In the genomic region with DNA sequence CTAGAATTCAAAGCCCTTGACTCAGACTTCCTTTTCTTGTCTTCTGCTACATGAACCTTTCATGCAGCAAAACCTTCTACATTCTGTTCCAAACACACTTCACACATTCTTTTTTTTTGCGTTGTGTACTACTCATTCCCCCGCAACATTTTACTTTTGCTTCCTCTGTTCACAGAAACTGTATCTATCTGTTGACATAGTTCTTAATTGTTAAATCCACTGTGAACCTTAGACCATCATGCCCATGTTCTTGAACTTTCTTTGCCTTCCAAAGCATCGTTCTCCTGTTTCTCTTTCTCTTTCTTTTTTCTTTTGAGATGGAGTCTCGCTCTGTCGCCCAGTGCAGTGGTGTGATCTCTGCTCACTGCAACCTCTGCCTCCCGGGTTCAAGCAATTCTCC, we compare ENCODE assay signal across 17 cellular contexts. TPM values are rescaled to one million over a fixed set of nuclear protein-coding genes. Genes with fewer than 3 reads are reported as not detected.
DNase-seq lines count a peak whose midpoint lies in the region; ATAC-seq and TF ChIP-seq lines count a peak whose summit lies in the region.
"Had no signal": no experiment of that assay in that cellular context is flagged by ENCODE, and none has a peak within 500 bp of the region (broad histone marks: within the 10 kb centered on the region; RNA-seq: fewer than 3 reads in every experiment).

No MANE protein-coding gene starts in this region.

- H3K36me3 ChIP-seq in SK-N-SH (replicated peaks in 1 of 2; ENCODE audit: control insufficient read depth in 1 of 2, insufficient read depth in 2 of 2, low read length in 1 of 2), result no peaks in the 10 kb centered on the region
- H3K36me3 ChIP-seq in effector memory CD4-positive, alpha-beta T cell (ENCODE audit: control insufficient read depth, insufficient read depth, low read length), result no peaks in the 10 kb centered on the region
- H3K36me3 ChIP-seq: breast epithelium, prostate gland had no signal

- H3K27me3 ChIP-seq in SK-N-SH (ENCODE audit: insufficient read depth), result no peaks in the 10 kb centered on the region
- no peaks in the 10 kb centered on the region for H3K27me3 ChIP-seq in effector memory CD4-positive, alpha-beta T cell (replicated peaks; ENCODE audit: control insufficient read depth, insufficient read depth, low read length, poor library complexity, severe bottlenecking)
- H3K27me3 ChIP-seq: breast epithelium had no signal

- H3K27ac Mint-ChIP-seq in activated CD4-positive, alpha-beta memory T cell treated with anti-CD3 and anti-CD28 coated beads, Interleukin-2, amount 10 ng/mL, durations not matched to agents 7 days and 5 days, result peak overlapping the region; percentile 3
- H3K27ac Mint-ChIP-seq in memory B cell, result peak overlapping the region; percentile 28

- H2AFZ ChIP-seq in SK-N-SH (ENCODE audit: low read depth), result no peak overlapping the region

- ATAC-seq in SK-N-SH treated with all-trans-retinoic acid at 6 μM for 48 hours (no peak), GM19351 (IDR thresholded peaks at IDR 0.05; ENCODE audit: unreplicated experiment) (peak; percentile 74), memory B cell (ENCODE audit: low read depth) (no peak)

- H3K27ac ChIP-seq in SK-N-SH (ENCODE audit: low read depth in 2 of 2, low read length in 1 of 2), result no peak overlapping the region
- no peak overlapping the region for H3K27ac ChIP-seq in effector memory CD4-positive, alpha-beta T cell (ENCODE audit: insufficient read depth, low read length, poor library complexity, severe bottlenecking)
- H3K27ac ChIP-seq: 22Rv1, breast epithelium, prostate gland had no signal

- no peak for DNase-seq in SK-N-SH
- DNase-seq in activated CD4-positive, alpha-beta memory T cell treated with anti-CD3 and anti-CD28 coated beads, Interleukin-2, amount 10 ng/mL, durations not matched to agents 7 days and 5 days, result no peak
- no peak for DNase-seq in memory B cell (ENCODE audit: low spot score in 2 of 2)
- no peak for DNase-seq in effector memory CD4-positive, alpha-beta T cell
- DNase-seq in erythroblast (lab: John Stamatoyannopoulos, UW), result no peak
- no peak for DNase-seq in NCI-H2081 treated with DMSO at 0.1 percent for 48 hours (lab: John Stamatoyannopoulos, UW)
- DNase-seq: activated effector memory CD4-positive, alpha-beta T cell treated with anti-CD3 and anti-CD28 coated beads, Interleukin-2, amount 50 U/mL, for 16 hours; hypothalamus; MM.1S; NCI-H82; stimulated activated CD4-positive, alpha-beta T cell treated with anti-CD3 and anti-CD28 coated beads, Interleukin-12 subunit alpha, Interleukin-12 subunit beta, amount 100 ng/mL, for 4 hours had no signal

- TF ChIP-seq RAD21 in SK-N-SH (IDR thresholded peaks at IDR 0.05; ENCODE audit: low read length), result no peak

- CTCF ChIA-PET in SK-N-SH (lab: Yijun Ruan, JAX), result interaction anchor here (1.2 to 3.2 kb wide), 2 partner anchors 10 to 195 kb away, joined by 4 to 10 read pairs; no protein-coding TSS in a partner anchor
- CTCF ChIA-PET in activated CD4-positive, alpha-beta memory T cell treated with anti-CD3 and anti-CD28 coated beads, Interleukin-2, amount 10 ng/mL, durations not matched to agents 7 days and 5 days (lab: Charles Lee), result interaction anchor here (1.4 to 1.6 kb wide), 4 partner anchors 9 to 198 kb away, joined by 4 to 14 read pairs (median 6); no protein-coding TSS in a partner anchor

- no peaks in the 10 kb centered on the region for H3K27me3 Mint-ChIP-seq in activated CD4-positive, alpha-beta memory T cell treated with anti-CD3 and anti-CD28 coated beads, Interleukin-2, amount 10 ng/mL, durations not matched to agents 7 days and 5 days
- no peaks in the 10 kb centered on the region for H3K27me3 Mint-ChIP-seq in memory B cell

- H3K36me3 Mint-ChIP-seq in activated CD4-positive, alpha-beta memory T cell treated with anti-CD3 and anti-CD28 coated beads, Interleukin-2, amount 10 ng/mL, durations not matched to agents 7 days and 5 days (ENCODE audit: low read depth), result peaks cover 41% of the 10 kb centered on the region
- H3K36me3 Mint-ChIP-seq in memory B cell, result peaks cover 15% of the 10 kb centered on the region

- H3K9me3 Mint-ChIP-seq in activated CD4-positive, alpha-beta memory T cell treated with anti-CD3 and anti-CD28 coated beads, Interleukin-2, amount 10 ng/mL, durations not matched to agents 7 days and 5 days, result peaks cover 3% of the 10 kb centered on the region
- no peaks in the 10 kb centered on the region for H3K9me3 Mint-ChIP-seq in memory B cell

- WGBS in SK-N-SH (ENCODE audit: low lambda C conversion rate), result 99% methylated on average over 6 of the region's 6 CpGs

- TF ChIP-seq EP300 in SK-N-SH (IDR thresholded peaks at IDR 0.05; ENCODE audit: borderline replicate concordance in 1 of 2, low read depth in 1 of 2, low read length in 1 of 2), result no peak

- H3K4me3 Mint-ChIP-seq in activated CD4-positive, alpha-beta memory T cell treated with anti-CD3 and anti-CD28 coated beads, Interleukin-2, amount 10 ng/mL, durations not matched to agents 7 days and 5 days, result peak overlapping the region; percentile 3
- peak overlapping the region; percentile 58 for H3K4me3 Mint-ChIP-seq in memory B cell
- H3K4me3 Mint-ChIP-seq: CD14-positive monocyte had no signal

- TF ChIP-seq POLR2A in erythroblast (IDR thresholded peaks at IDR 0.05; ENCODE audit: low read length), result no peak

- peaks cover 1% of the 10 kb centered on the region for H3F3A ChIP-seq in SK-N-SH (replicated peaks; ENCODE audit: insufficient read depth)

- no peak for TF ChIP-seq CTCF in SK-N-SH (IDR thresholded peaks at IDR 0.05)

- H4K20me1 ChIP-seq in SK-N-SH (ENCODE audit: insufficient read depth), result peaks cover 74% of the 10 kb centered on the region

- H3K4me1 Mint-ChIP-seq in activated CD4-positive, alpha-beta memory T cell treated with anti-CD3 and anti-CD28 coated beads, Interleukin-2, amount 10 ng/mL, durations not matched to agents 7 days and 5 days, result peaks cover 58% of the 10 kb centered on the region
- peaks cover 25% of the 10 kb centered on the region for H3K4me1 Mint-ChIP-seq in memory B cell

- peak overlapping the region; percentile 10; the same call in 1 of the 2 replicates for H3K4me2 ChIP-seq in SK-N-SH

- POLR2A ChIA-PET in SK-N-SH (lab: Yijun Ruan, JAX), result no interaction called here
- POLR2A ChIA-PET in activated CD4-positive, alpha-beta memory T cell treated with anti-CD3 and anti-CD28 coated beads, Interleukin-2, amount 10 ng/mL, durations not matched to agents 7 days and 5 days (lab: Charles Lee), result interaction anchor here (0.8 to 2.1 kb wide), 3 partner anchors 9 to 13 kb away, joined by 3 to 8 read pairs (median 6); no protein-coding TSS in a partner anchor

- H3K4me1 ChIP-seq in SK-N-SH (ENCODE audit: control insufficient read depth in 1 of 2, insufficient read depth in 2 of 2, low read depth in 1 of 2, low read length in 1 of 2), result peaks cover 0 to 13% of the 10 kb centered on the region in 2 experiments; a peak in 1 of 4 replicates
- H3K4me1 ChIP-seq in effector memory CD4-positive, alpha-beta T cell (ENCODE audit: control insufficient read depth, insufficient read depth, low read length, poor library complexity, severe bottlenecking), result peaks cover 20% of the 10 kb centered on the region
- H3K4me1 ChIP-seq: breast epithelium, prostate gland had no signal

- H3K4me3 ChIP-seq in SK-N-SH (ENCODE audit: low read depth in 2 of 2, low read length in 1 of 2), result no peak overlapping the region
- no peak overlapping the region for H3K4me3 ChIP-seq in effector memory CD4-positive, alpha-beta T cell (ENCODE audit: insufficient read depth, low read depth, low read length, poor library complexity, severe bottlenecking)
- H3K4me3 ChIP-seq: breast epithelium, prostate gland had no signal

- no peaks in the 10 kb centered on the region for H3K9me3 ChIP-seq in SK-N-SH
- H3K9me3 ChIP-seq in effector memory CD4-positive, alpha-beta T cell (ENCODE audit: control insufficient read depth, low read length), result no peaks in the 10 kb centered on the region
- H3K9me3 ChIP-seq: breast epithelium, prostate gland had no signal

- peaks cover 98% of the 10 kb centered on the region for H3K79me2 ChIP-seq in SK-N-SH (ENCODE audit: insufficient read depth)

- no peaks in the 10 kb centered on the region for H3K9me2 ChIP-seq in SK-N-SH

- H3K9ac ChIP-seq in SK-N-SH, result no peak overlapping the region

TF ChIP-seq in SK-N-SH, 30 proteins besides CTCF, POLR2A, EP300 and RAD21:
- TF ChIP-seq YY1 (IDR thresholded peaks at IDR 0.05; ENCODE audit: low read depth), result no peak

TF ChIP-seq in SK-N-SH treated with all-trans-retinoic acid at 6 μM for 48 hours, 23 proteins besides CTCF, POLR2A, EP300 and RAD21 (continues in another document):
- TF ChIP-seq OSR1 (CRISPR knock-in tag; IDR thresholded peaks at IDR 0.05), result no peak
- TF ChIP-seq ARNTL (CRISPR knock-in tag; IDR thresholded peaks at IDR 0.05; ENCODE audit: borderline replicate concordance, low read depth), result no peak
- TF ChIP-seq, protein P1, sequence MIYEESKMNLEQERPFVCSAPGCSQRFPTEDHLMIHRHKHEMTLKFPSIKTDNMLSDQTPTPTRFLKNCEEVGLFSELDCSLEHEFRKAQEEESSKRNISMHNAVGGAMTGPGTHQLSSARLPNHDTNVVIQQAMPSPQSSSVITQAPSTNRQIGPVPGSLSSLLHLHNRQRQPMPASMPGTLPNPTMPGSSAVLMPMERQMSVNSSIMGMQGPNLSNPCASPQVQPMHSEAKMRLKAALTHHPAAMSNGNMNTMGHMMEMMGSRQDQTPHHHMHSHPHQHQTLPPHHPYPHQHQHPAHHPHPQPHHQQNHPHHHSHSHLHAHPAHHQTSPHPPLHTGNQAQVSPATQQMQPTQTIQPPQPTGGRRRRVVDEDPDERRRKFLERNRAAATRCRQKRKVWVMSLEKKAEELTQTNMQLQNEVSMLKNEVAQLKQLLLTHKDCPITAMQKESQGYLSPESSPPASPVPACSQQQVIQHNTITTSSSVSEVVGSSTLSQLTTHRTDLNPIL (CRISPR knock-in tag; IDR thresholded peaks at IDR 0.05; ENCODE audit: low read depth), result no peak
- TF ChIP-seq, protein P2, sequence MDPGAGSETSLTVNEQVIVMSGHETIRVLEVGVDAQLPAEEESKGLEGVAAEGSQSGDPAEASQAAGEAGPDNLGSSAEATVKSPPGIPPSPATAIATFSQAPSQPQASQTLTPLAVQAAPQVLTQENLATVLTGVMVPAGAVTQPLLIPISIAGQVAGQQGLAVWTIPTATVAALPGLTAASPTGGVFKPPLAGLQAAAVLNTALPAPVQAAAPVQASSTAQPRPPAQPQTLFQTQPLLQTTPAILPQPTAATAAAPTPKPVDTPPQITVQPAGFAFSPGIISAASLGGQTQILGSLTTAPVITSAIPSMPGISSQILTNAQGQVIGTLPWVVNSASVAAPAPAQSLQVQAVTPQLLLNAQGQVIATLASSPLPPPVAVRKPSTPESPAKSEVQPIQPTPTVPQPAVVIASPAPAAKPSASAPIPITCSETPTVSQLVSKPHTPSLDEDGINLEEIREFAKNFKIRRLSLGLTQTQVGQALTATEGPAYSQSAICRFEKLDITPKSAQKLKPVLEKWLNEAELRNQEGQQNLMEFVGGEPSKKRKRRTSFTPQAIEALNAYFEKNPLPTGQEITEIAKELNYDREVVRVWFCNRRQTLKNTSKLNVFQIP (CRISPR knock-in tag; IDR thresholded peaks at IDR 0.05; ENCODE audit: borderline replicate concordance, low read depth), result no peak

RNA-seq across cellular contexts. Expression of a gene that starts 14.2 kb away (rescaled TPM):
- polyA plus RNA-seq in SK-N-SH (2012; rRNA removed), result 8.5 and 12.2 TPM in 2 replicates
- 11.3 and 13.8 TPM in 2 replicates for polyA plus RNA-seq in SK-N-SH (2012; cell fraction: cytosol; rRNA removed)
- polyA plus RNA-seq in SK-N-SH (2012; cell fraction: nucleus; rRNA removed), result 3.7 and 10.9 TPM in 2 replicates
- total RNA-seq in activated CD4-positive, alpha-beta memory T cell treated with anti-CD3 and anti-CD28 coated beads, Interleukin-2, amount 10 ng/mL, durations not matched to agents 7 days and 5 days, result 10 to 100 TPM; 80.2 to 87.9 TPM
